Comparison of ENCODE assay signal across 1 cellular context in genomic region chr1:147242449-147243227, GRCh38.
A peak's percentile ranks its signal among the peaks of the same experiment; 100 is the strongest.
TF ChIP-seq lines count a peak whose summit lies in the region.

Gene CHD1L, plus strand, starts transcription at chr1:147242684. Its CDS starts 20 bp downstream, at chr1:147242704.

TF ChIP-seq in HepG2, 621 proteins besides CTCF, POLR2A, EP300 and RAD21 (continued from another document and continues in another):
- TF ChIP-seq IKZF5 (CRISPR knock-in tag; IDR thresholded peaks at IDR 0.05): peak; percentile 77
- TF ChIP-seq JUNB (CRISPR knock-in tag; IDR thresholded peaks at IDR 0.05; ENCODE audit: borderline replicate concordance): no peak
- TF ChIP-seq ZBTB3 (CRISPR knock-in tag; IDR thresholded peaks at IDR 0.05; ENCODE audit: borderline replicate concordance, low read depth): no peak
- TF ChIP-seq ZSCAN30 (CRISPR knock-in tag; IDR thresholded peaks at IDR 0.05): no peak
- no peak for TF ChIP-seq SOX13 (IDR thresholded peaks at IDR 0.05)
- TF ChIP-seq SOX13 (CRISPR knock-in tag; conservative IDR thresholded peaks at IDR 0.05 in 1 of 2, IDR thresholded peaks at IDR 0.05 in 1 of 2): peak in 1 of 2 experiments; percentile 73; a peak in 2 of 4 replicates
- peak; percentile 56; the same call in 1 of the 2 replicates for TF ChIP-seq SIN3B (IDR thresholded peaks at IDR 0.05; ENCODE audit: low read length)
- peak; percentile 66 for TF ChIP-seq THAP11 (CRISPR knock-in tag; IDR thresholded peaks at IDR 0.05)
- TF ChIP-seq TFDP1 (CRISPR knock-in tag; IDR thresholded peaks at IDR 0.05; ENCODE audit: borderline replicate concordance): peak; percentile 44; the same call in 1 of the 2 replicates
- TF ChIP-seq ZNF282 (IDR thresholded peaks at IDR 0.05; ENCODE audit: partially characterized antibody): no peak
- 0 out of 2 replicates have a peak, but pooled peaks have one; percentile 20 for TF ChIP-seq ZNF83 (CRISPR knock-in tag; IDR thresholded peaks at IDR 0.05; ENCODE audit: borderline replicate concordance)
- peak; percentile 80; the same call in 1 of the 2 replicates for TF ChIP-seq ZNF891 (CRISPR knock-in tag; IDR thresholded peaks at IDR 0.05)
- no peak for TF ChIP-seq PHF20 (CRISPR knock-in tag; IDR thresholded peaks at IDR 0.05)
- peak; percentile 73; the same call in 1 of the 2 replicates for TF ChIP-seq ZNF451 (CRISPR knock-in tag; IDR thresholded peaks at IDR 0.05)
- TF ChIP-seq THAP9 (CRISPR knock-in tag; IDR thresholded peaks at IDR 0.05; ENCODE audit: borderline replicate concordance): no peak
- TF ChIP-seq ZSCAN12 (CRISPR knock-in tag; IDR thresholded peaks at IDR 0.05): no peak
- no peak for TF ChIP-seq FOXA1 (IDR thresholded peaks at IDR 0.05)
- peak; percentile 50 for TF ChIP-seq FOXA1 (CRISPR knock-in tag; IDR thresholded peaks at IDR 0.05)
- TF ChIP-seq SP5 (CRISPR knock-in tag; IDR thresholded peaks at IDR 0.05; ENCODE audit: borderline replicate concordance, low read depth): peak; percentile 65; the same call in 1 of the 2 replicates
- TF ChIP-seq NKX3-1 (CRISPR knock-in tag; IDR thresholded peaks at IDR 0.05): peak; percentile 37; the same call in 1 of the 2 replicates
- no peak for TF ChIP-seq SRSF9 (IDR thresholded peaks at IDR 0.05; ENCODE audit: borderline replicate concordance, insufficient read depth, low read depth, low read length, poor library complexity, severe bottlenecking)
- no peak for TF ChIP-seq AKNA (CRISPR knock-in tag; IDR thresholded peaks at IDR 0.05; ENCODE audit: borderline replicate concordance)
- TF ChIP-seq ZNF589 (CRISPR knock-in tag; conservative IDR thresholded peaks at IDR 0.05): no peak
- no peak for TF ChIP-seq FOXK2 (IDR thresholded peaks at IDR 0.05)
- no peak for TF ChIP-seq SP140L (CRISPR knock-in tag; IDR thresholded peaks at IDR 0.05; ENCODE audit: borderline replicate concordance)
- TF ChIP-seq ZNF136 (CRISPR knock-in tag; IDR thresholded peaks at IDR 0.05; ENCODE audit: low read depth): no peak
- TF ChIP-seq DR1 (CRISPR knock-in tag; IDR thresholded peaks at IDR 0.05): no peak; the same call in 1 of the 2 replicates
- peak; percentile 22; the same call in 1 of the 2 replicates for TF ChIP-seq SIN3A (IDR thresholded peaks at IDR 0.05; ENCODE audit: borderline replicate concordance, low read depth, low read length)
- TF ChIP-seq ZFP37 (CRISPR knock-in tag; IDR thresholded peaks at IDR 0.05; ENCODE audit: borderline replicate concordance): no peak; the same call in 1 of the 2 replicates
- TF ChIP-seq ZNF326 (CRISPR knock-in tag; IDR thresholded peaks at IDR 0.05; ENCODE audit: borderline replicate concordance): no peak
- no peak for TF ChIP-seq PTBP1 (IDR thresholded peaks at IDR 0.05; ENCODE audit: low read depth, low read length, poor library complexity, severe bottlenecking)
- no peak for TF ChIP-seq ZNF235 (CRISPR knock-in tag; IDR thresholded peaks at IDR 0.05; ENCODE audit: borderline replicate concordance)
- peak; percentile 59 for TF ChIP-seq RXRA (CRISPR knock-in tag; IDR thresholded peaks at IDR 0.05)
- TF ChIP-seq HHEX (CRISPR knock-in tag; IDR thresholded peaks at IDR 0.05): no peak
- peak; percentile 73 for TF ChIP-seq DRAP1 (CRISPR knock-in tag; IDR thresholded peaks at IDR 0.05)
- TF ChIP-seq ZBTB8A (CRISPR knock-in tag; IDR thresholded peaks at IDR 0.05; ENCODE audit: borderline replicate concordance, low read depth): no peak
- peak; percentile 76; the same call in 1 of the 2 replicates for TF ChIP-seq ZNF546 (CRISPR knock-in tag; conservative IDR thresholded peaks at IDR 0.05)
- peak; percentile 78 for TF ChIP-seq ZNF317 (CRISPR knock-in tag; IDR thresholded peaks at IDR 0.05)
- peak; percentile 86; the same call in 1 of the 2 replicates for TF ChIP-seq ZNF567 (CRISPR knock-in tag; IDR thresholded peaks at IDR 0.05; ENCODE audit: borderline replicate concordance)
- TF ChIP-seq IKZF4 (CRISPR knock-in tag; IDR thresholded peaks at IDR 0.05; ENCODE audit: borderline replicate concordance, low read depth, not compliant biosample characterization): peak; percentile 36
- no peak for TF ChIP-seq NFRKB (IDR thresholded peaks at IDR 0.05)
- no peak for TF ChIP-seq ZNF260 (CRISPR knock-in tag; IDR thresholded peaks at IDR 0.05; ENCODE audit: borderline replicate concordance, low read depth)
- peak; percentile 80 for TF ChIP-seq SP4 (CRISPR knock-in tag; IDR thresholded peaks at IDR 0.05)
- TF ChIP-seq FLYWCH1 (CRISPR knock-in tag; IDR thresholded peaks at IDR 0.05): 0 out of 2 replicates have a peak, but pooled peaks have one; percentile 60
- no peak for TF ChIP-seq ARNT (IDR thresholded peaks at IDR 0.05)
- peak; percentile 86 for TF ChIP-seq SRY (CRISPR knock-in tag; IDR thresholded peaks at IDR 0.05)
- TF ChIP-seq ZNF652 (CRISPR knock-in tag; IDR thresholded peaks at IDR 0.05; ENCODE audit: borderline replicate concordance, low read depth): no peak
- peak; percentile 64; the same call in 1 of the 2 replicates for TF ChIP-seq POLR2AphosphoS5 (IDR thresholded peaks at IDR 0.05; ENCODE audit: low read depth, low read length)
- TF ChIP-seq NR2C2 (CRISPR knock-in tag; IDR thresholded peaks at IDR 0.05; ENCODE audit: borderline replicate concordance): no peak
- 0 out of 2 replicates have a peak, but pooled peaks have one; percentile 62 for TF ChIP-seq ZMAT3 (CRISPR knock-in tag; conservative IDR thresholded peaks at IDR 0.05)
- TF ChIP-seq MAF1 (CRISPR knock-in tag; IDR thresholded peaks at IDR 0.05; ENCODE audit: borderline replicate concordance): 0 out of 2 replicates have a peak, but pooled peaks have one; percentile 23
- TF ChIP-seq RCOR2 (CRISPR knock-in tag; IDR thresholded peaks at IDR 0.05): no peak
- peak; percentile 96 for TF ChIP-seq ZBTB14 (CRISPR knock-in tag; IDR thresholded peaks at IDR 0.05)
- TF ChIP-seq ZBTB25 (CRISPR knock-in tag; IDR thresholded peaks at IDR 0.05): no peak; the same call in 1 of the 2 replicates
- no peak for TF ChIP-seq CSRNP2 (CRISPR knock-in tag; conservative IDR thresholded peaks at IDR 0.05; ENCODE audit: low read depth)
